In the genomic region with DNA sequence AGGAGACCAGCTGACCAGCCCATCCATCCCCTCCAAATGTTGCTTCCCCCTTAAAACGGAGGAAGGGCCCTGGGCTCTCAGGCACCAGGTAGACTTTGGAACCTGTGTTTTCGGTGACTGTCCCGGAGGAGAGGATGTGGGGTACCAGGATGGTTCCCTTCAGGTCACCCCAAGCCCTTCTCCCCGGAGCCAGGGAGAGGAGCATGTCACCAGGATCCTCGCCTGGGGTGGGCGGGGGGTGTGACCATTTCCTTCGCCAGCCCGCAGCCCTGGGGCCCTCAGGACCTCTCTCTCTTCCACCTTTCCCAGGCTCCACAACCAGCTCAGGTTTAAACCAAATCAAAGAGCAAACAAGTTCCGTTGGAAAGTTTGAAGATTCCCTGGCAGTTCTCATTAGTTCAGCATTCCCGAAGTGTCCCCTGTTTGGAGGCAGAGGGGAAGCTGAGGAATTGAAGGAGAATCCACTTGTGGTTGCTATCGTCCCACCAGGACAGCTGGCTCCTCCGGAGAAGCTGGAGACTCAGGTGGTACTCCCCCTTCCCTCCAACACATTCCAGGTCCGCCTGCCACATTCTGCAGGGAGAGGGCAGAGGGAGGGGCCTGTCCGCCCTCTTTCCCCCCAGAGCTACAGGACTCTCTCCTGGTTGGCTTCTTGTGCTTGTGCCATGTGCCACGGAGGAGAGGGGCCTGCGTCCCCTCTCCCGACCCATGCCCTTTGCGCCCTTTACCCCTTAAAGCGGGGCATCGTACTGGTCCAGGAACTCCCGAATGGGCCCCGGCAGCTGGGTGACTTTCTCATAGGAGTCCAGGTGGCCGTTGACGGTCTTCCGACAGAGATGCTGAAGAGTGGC, we compare ENCODE assay signal across 8 cellular contexts. TPM values are rescaled to one million over a fixed set of nuclear protein-coding genes. Genes with fewer than 3 reads are reported as not detected.
DNase-seq lines count a peak whose midpoint lies in the region; ATAC-seq and TF ChIP-seq lines count a peak whose summit lies in the region.

No MANE protein-coding gene starts in this region.

- peaks cover 54% of the 10 kb centered on the region for H3K4me1 Mint-ChIP-seq in stimulated activated naive CD8-positive, alpha-beta T cell treated with anti-CD3 and anti-CD28 coated beads, Interleukin-15, Interleukin-2, amounts not matched to agents 100 ng/mL and 50 ng/mL, for 24 hours (ENCODE audit: low read depth)

- peaks cover 46% of the 10 kb centered on the region for H3K4me1 ChIP-seq in adipocyte (ENCODE audit: control insufficient read depth, insufficient read depth, low read length)

- DNase-seq in HT1080 (ENCODE audit: low read depth) (peak; percentile 45), adipocyte (ENCODE audit: low read depth) (no peak), kidney epithelial cell (ENCODE audit: low read depth) (no peak), GM19238 (ENCODE audit: insufficient read length, low spot score) (no peak), SKM-1 (lab: John Stamatoyannopoulos, UW; ENCODE audit: unreplicated experiment) (no peak)

- peak overlapping the region; percentile 98 for H3K9ac ChIP-seq in adipocyte (ENCODE audit: low read length)

- H3K4me3 ChIP-seq in adipocyte (ENCODE audit: low read length) (peak overlapping the region; percentile 84), kidney epithelial cell (ENCODE audit: low read depth, low read length) (peak overlapping the region; percentile 94)

- H3K36me3 ChIP-seq in adipocyte (ENCODE audit: control insufficient read depth, insufficient read depth, low read length, severe bottlenecking): peaks cover 29% of the 10 kb centered on the region
- peaks cover 6% of the 10 kb centered on the region for H3K36me3 ChIP-seq in kidney epithelial cell (ENCODE audit: control insufficient read depth, insufficient read depth, low read length)

- H3K9me3 ChIP-seq in adipocyte (ENCODE audit: control insufficient read depth, low read length): no peaks in the 10 kb centered on the region

- H3K27me3 Mint-ChIP-seq in stimulated activated naive CD8-positive, alpha-beta T cell treated with anti-CD3 and anti-CD28 coated beads, Interleukin-15, Interleukin-2, amounts not matched to agents 100 ng/mL and 50 ng/mL, for 24 hours: peaks cover 6% of the 10 kb centered on the region

- no peak for ATAC-seq in GM18517 (IDR thresholded peaks at IDR 0.05; ENCODE audit: unreplicated experiment)
- ATAC-seq in HG02623 (IDR thresholded peaks at IDR 0.05; ENCODE audit: unreplicated experiment): no peak

- H3K4me3 Mint-ChIP-seq in stimulated activated naive CD8-positive, alpha-beta T cell treated with anti-CD3 and anti-CD28 coated beads, Interleukin-15, Interleukin-2, amounts not matched to agents 100 ng/mL and 50 ng/mL, for 24 hours: peak overlapping the region; percentile 90

- no peaks in the 10 kb centered on the region for H3K9me3 Mint-ChIP-seq in stimulated activated naive CD8-positive, alpha-beta T cell treated with anti-CD3 and anti-CD28 coated beads, Interleukin-15, Interleukin-2, amounts not matched to agents 100 ng/mL and 50 ng/mL, for 24 hours

- H3K36me3 Mint-ChIP-seq in stimulated activated naive CD8-positive, alpha-beta T cell treated with anti-CD3 and anti-CD28 coated beads, Interleukin-15, Interleukin-2, amounts not matched to agents 100 ng/mL and 50 ng/mL, for 24 hours (ENCODE audit: low read depth): peaks cover 23% of the 10 kb centered on the region

- H3K27me3 ChIP-seq in adipocyte (replicated peaks; ENCODE audit: control insufficient read depth, insufficient read depth, low read length): no peaks in the 10 kb centered on the region
- no peaks in the 10 kb centered on the region for H3K27me3 ChIP-seq in kidney epithelial cell (ENCODE audit: control insufficient read depth, insufficient read depth, low read length)

- TF ChIP-seq CTCF in kidney epithelial cell (IDR thresholded peaks at IDR 0.05; ENCODE audit: insufficient read depth, low read length, poor library complexity, severe bottlenecking): no peak

- H3K27ac Mint-ChIP-seq in stimulated activated naive CD8-positive, alpha-beta T cell treated with anti-CD3 and anti-CD28 coated beads, Interleukin-15, Interleukin-2, amounts not matched to agents 100 ng/mL and 50 ng/mL, for 24 hours: peak overlapping the region; percentile 79

RNA-seq across cellular contexts. Expression of a gene that starts 2.0 kb away (rescaled TPM):
- total RNA-seq in HT1080 (2014; rRNA removed; shearing (Covaris generic)): 22.9 and 27.4 TPM in 2 replicates
- 17.3 and 19.7 TPM in 2 replicates for polyA plus RNA-seq in HT1080 (2015; cell fraction: cytosol; rRNA removed)
- polyA plus RNA-seq in HT1080 (2015; cell fraction: nucleus; rRNA removed): 22.0 and 24.1 TPM in 2 replicates
- total RNA-seq in kidney epithelial cell: 36.0 and 39.2 TPM in 2 replicates

RNA-seq across cellular contexts. Expression of a gene that starts 20.5 kb away (rescaled TPM):
- total RNA-seq in HT1080 (2014; rRNA removed; shearing (Covaris generic)): 27.6 and 38.0 TPM in 2 replicates
- 25.5 and 33.9 TPM in 2 replicates for polyA plus RNA-seq in HT1080 (2015; cell fraction: cytosol; rRNA removed)
- 123 and 124 TPM in 2 replicates for polyA plus RNA-seq in HT1080 (2015; cell fraction: nucleus; rRNA removed)
- total RNA-seq in kidney epithelial cell: 32.8 and 34.5 TPM in 2 replicates
